8 cellular contexts compared by ENCODE assay signal in genomic region chr6:152952866-152953509, GRCh38. TPM values are rescaled to one million over a fixed set of nuclear protein-coding genes. Genes with fewer than 3 reads are reported as not detected.
DNase-seq lines count a peak whose midpoint lies in the region; ATAC-seq, FAIRE-seq and TF ChIP-seq lines count a peak whose summit lies in the region.

No MANE protein-coding gene starts in this region.

- H3K79me2 ChIP-seq in HepG2 (ENCODE audit: insufficient read depth, low read length) = no peaks in the 10 kb centered on the region

- peaks cover 50% of the 10 kb centered on the region for H3K27me3 Mint-ChIP-seq in T-helper 17 cell

- ATAC-seq in HepG2 (0 out of 3 replicates have a peak, but pooled peaks have one; percentile 13), T-helper 17 cell (no peak)

- no peaks in the 10 kb centered on the region for H3K36me3 ChIP-seq in HepG2 (replicated peaks in 1 of 2; ENCODE audit: control insufficient read depth in 1 of 2, insufficient read depth in 2 of 2, low read length in 2 of 2)
- no peaks in the 10 kb centered on the region for H3K36me3 ChIP-seq in right atrium auricular region

- H3K9me3 ChIP-seq in HepG2 (ENCODE audit: low read length) (peaks cover 9% of the 10 kb centered on the region), right atrium auricular region (peaks cover 0 to 7% of the 10 kb centered on the region in 2 donors), T-helper 17 cell (ENCODE audit: control insufficient read depth, low read length, poor library complexity, severe bottlenecking) (no peaks in the 10 kb centered on the region)

- DNase-seq in G401 (ENCODE audit: low spot score) (peak; percentile 65), KBM-7 (peak; percentile 53), amniotic epithelial cell (ENCODE audit: low read depth) (peak; percentile 49), HepG2 (ENCODE audit: low spot score) (peak; percentile 50), 8988T (no peak), right atrium auricular region (ENCODE audit: low spot score) (no peak), T-helper 17 cell (no peak)
- DNase-seq in activated CD4-positive, CD25-positive, alpha-beta regulatory T cell treated with anti-CD3 and anti-CD28 coated beads, Interleukin-2, amount 50 U/mL, for 72 hours = no peak

- H3K27ac ChIP-seq in HepG2 (ENCODE audit: extremely low read length, insufficient read depth, low read length) = no peak overlapping the region
- no peak overlapping the region for H3K27ac ChIP-seq in right atrium auricular region

- TF ChIP-seq EP300 in HepG2 (IDR thresholded peaks at IDR 0.05; ENCODE audit: low read depth in 2 of 2, low read length in 2 of 2) = no peak
- no peak for TF ChIP-seq EP300 in HepG2 (CRISPR knock-in tag; IDR thresholded peaks at IDR 0.05; ENCODE audit: borderline replicate concordance)

- TF ChIP-seq CTCF in HepG2 (CRISPR knock-in tag; IDR thresholded peaks at IDR 0.05) = peak; percentile 65
- peak in 1 of 2 donors; percentile 56 for TF ChIP-seq CTCF in right atrium auricular region (IDR thresholded peaks at IDR 0.05)

- POLR2A ChIA-PET in HepG2 (lab: Yijun Ruan, JAX) = no interaction called here

- intact Hi-C loops in HepG2 (cut with micrococcal nuclease; ENCODE audit: unreplicated experiment) = loop anchor here (1.0 kb wide), 2 partner anchors 89 to 401 kb away; no protein-coding TSS in a partner anchor

- peaks cover 9% of the 10 kb centered on the region; the same call in 1 of the 2 replicates for H3K4me1 ChIP-seq in HepG2 (ENCODE audit: insufficient read depth, low read length)
- H3K4me1 ChIP-seq in right atrium auricular region = peaks cover 0 to 5% of the 10 kb centered on the region in 2 donors

- no peak overlapping the region for H3K27ac Mint-ChIP-seq in T-helper 17 cell

- H3K36me3 Mint-ChIP-seq in T-helper 17 cell (ENCODE audit: low read depth) = no peaks in the 10 kb centered on the region

- H3K27me3 ChIP-seq in HepG2 (ENCODE audit: control insufficient read depth in 1 of 2, insufficient read depth in 2 of 2, low read length in 2 of 2) = peaks cover 2 to 5% of the 10 kb centered on the region in 2 experiments; a peak in 2 of 5 replicates
- H3K27me3 ChIP-seq in right atrium auricular region = no peaks in the 10 kb centered on the region

- no TSS peak for BruUV-seq in HepG2 (replicated peaks; lab: Mats Ljungman, UMichigan)

- in situ Hi-C loops in G401 (cut with HindIII; ENCODE audit: low sequenced_read_pairs) (no loop called here), KBM-7 (cut with MboI; ENCODE audit: low pct_unique_long_range_greater_than_20kb, low sequenced_read_pairs) (no loop called here), HepG2 (cut with HindIII; ENCODE audit: extremely low pct_ligation_motif_present, low pct_unique_long_range_greater_than_20kb) (loop anchor here (10.0 kb wide), 1 partner anchor 208 kb away; no protein-coding TSS in a partner anchor)

- no peak overlapping the region for H2AFZ ChIP-seq in HepG2 (ENCODE audit: low read length)

- peaks cover 6% of the 10 kb centered on the region for H3K4me1 Mint-ChIP-seq in T-helper 17 cell

- no peak overlapping the region for H3K4me3 Mint-ChIP-seq in T-helper 17 cell

- no peak overlapping the region for H3K4me2 ChIP-seq in HepG2 (ENCODE audit: low read depth, low read length)

- 10% methylated on average over 7 of the region's 7 CpGs for WGBS in HepG2 (ENCODE audit: low lambda C conversion rate)

- TF ChIP-seq POLR2A in HepG2 (IDR thresholded peaks at IDR 0.05; ENCODE audit: insufficient read depth in 1 of 2, low read depth in 2 of 2, low read length in 2 of 2) = no peak

- H3K9ac ChIP-seq in HepG2 (ENCODE audit: insufficient read depth, low read depth, low read length) = no peak overlapping the region

- H3K4me3 ChIP-seq in HepG2 (replicated peaks in 1 of 3; ENCODE audit: insufficient read depth in 1 of 3, low read depth in 2 of 3, low read length in 3 of 3) = no peak overlapping the region
- H3K4me3 ChIP-seq in right atrium auricular region = no peak overlapping the region

- peak; percentile 9; the same call in 1 of the 2 replicates for TF ChIP-seq RAD21 in HepG2 (CRISPR knock-in tag; IDR thresholded peaks at IDR 0.05)

- CTCF ChIA-PET in HepG2 (lab: Yijun Ruan, JAX; ENCODE audit: low intra/inter-chr PET ratio, low total read pairs) = interaction anchor here (1.2 to 2.8 kb wide), 2 partner anchors 88 to 401 kb away, joined by 4 to 13 read pairs; no protein-coding TSS in a partner anchor

- H4K20me1 ChIP-seq in HepG2 (ENCODE audit: insufficient read depth, low read length) = no peaks in the 10 kb centered on the region

- FAIRE-seq in HepG2 (lab: Jason Lieb, UNC) = peak; percentile 40

TF ChIP-seq in HepG2, 621 proteins besides CTCF, POLR2A, EP300 and RAD21 (continues in another document):
- TF ChIP-seq IRX3 (CRISPR knock-in tag; IDR thresholded peaks at IDR 0.05; ENCODE audit: borderline replicate concordance, low read depth) (no peak), MAFF (IDR thresholded peaks at IDR 0.05; ENCODE audit: low read depth, low read length) (0 out of 2 replicates have a peak, but pooled peaks have one; percentile 4), FOXM1 (CRISPR knock-in tag; IDR thresholded peaks at IDR 0.05) (no peak), TFDP1 (CRISPR knock-in tag; IDR thresholded peaks at IDR 0.05; ENCODE audit: borderline replicate concordance) (no peak)

RNA-seq across cellular contexts. Expression of gene FBXO5, which starts 29.9 kb away (rescaled TPM):
- total RNA-seq in G401 (2014; rRNA removed; shearing (Covaris generic)) = 30.5 and 32.5 TPM in 2 replicates
- total RNA-seq in HepG2 (2016; rRNA removed; fragmentation: Illumina TruSeq; extraction: Trizol) = 41.5 and 53.4 TPM in 2 replicates
- total RNA-seq in HepG2 (2016; cell fraction: cytosol; rRNA removed; fragmentation: Illumina TruSeq; extraction: Trizol; ENCODE audit: low read depth) = 12.2 and 13.1 TPM in 2 replicates
- total RNA-seq in HepG2 (2016; cell fraction: insoluble cytoplasmic fraction; rRNA removed; fragmentation: Illumina TruSeq; extraction: Trizol) = 41.0 and 52.6 TPM in 2 replicates
- 26.8 and 32.5 TPM in 2 replicates for total RNA-seq in HepG2 (2016; cell fraction: membrane; rRNA removed; fragmentation: Illumina TruSeq; extraction: Trizol)
- 33.7 and 33.8 TPM in 2 replicates for total RNA-seq in HepG2 (2016; cell fraction: nucleus; rRNA removed; fragmentation: Illumina TruSeq; extraction: Trizol)
- 9.5 and 15.8 TPM in 2 replicates for polyA plus RNA-seq in HepG2 (2011; rRNA removed)
- 7.8 and 8.3 TPM in 2 replicates for polyA plus RNA-seq in HepG2 (2011; cell fraction: cytosol; rRNA removed)
- 8.9 and 9.3 TPM in 2 replicates for polyA plus RNA-seq in HepG2 (2011; cell fraction: nucleus; rRNA removed)
- 9.9 and 16.2 TPM in 2 replicates for polyA plus RNA-seq in HepG2 (2012)
- 2.0 and 2.6 TPM in 2 replicates for polyA plus RNA-seq in HepG2 (2016; cell fraction: cytosol; fragmentation: Illumina TruSeq; extraction: Trizol; ENCODE audit: low read depth)
- polyA plus RNA-seq in HepG2 (2016; cell fraction: insoluble cytoplasmic fraction; fragmentation: Illumina TruSeq; extraction: Trizol; ENCODE audit: low read depth) = 50.6 and 54.8 TPM in 2 replicates
- 6.0 and 7.7 TPM in 2 replicates for polyA plus RNA-seq in HepG2 (2016; cell fraction: membrane; fragmentation: Illumina TruSeq; extraction: Trizol; ENCODE audit: low read depth)
- 51.9 and 52.2 TPM in 2 replicates for polyA plus RNA-seq in HepG2 (2016; cell fraction: nucleus; fragmentation: Illumina TruSeq; extraction: Trizol; ENCODE audit: insufficient read depth, low read depth)
- 2.0 and 4.4 TPM in 2 replicates for polyA minus RNA-seq in HepG2 (2011; rRNA and poly(A)+ RNA removed; ENCODE audit: low replicate concordance)
- polyA minus RNA-seq in HepG2 (2011; cell fraction: cytosol; rRNA and poly(A)+ RNA removed) = 7.6 and 9.1 TPM in 2 replicates
- 24.9 and 29.1 TPM in 2 replicates for polyA minus RNA-seq in HepG2 (2011; cell fraction: nucleus; rRNA and poly(A)+ RNA removed)
- total RNA-seq in right atrium auricular region = 1 to 10 TPM; 2.0 to 2.9 TPM
- total RNA-seq in T-helper 17 cell = 1 to 10 TPM; 4.5 to 5.9 TPM

RNA-seq across cellular contexts. Expression of gene MTRF1L, which starts 49.5 kb away (rescaled TPM):
- 8.0 and 29.1 TPM in 2 replicates for total RNA-seq in G401 (2014; rRNA removed; shearing (Covaris generic))
- total RNA-seq in HepG2 (2016; rRNA removed; fragmentation: Illumina TruSeq; extraction: Trizol) = 28.7 and 32.4 TPM in 2 replicates
- 25.5 and 28.3 TPM in 2 replicates for total RNA-seq in HepG2 (2016; cell fraction: cytosol; rRNA removed; fragmentation: Illumina TruSeq; extraction: Trizol; ENCODE audit: low read depth)
- 29.1 and 32.6 TPM in 2 replicates for total RNA-seq in HepG2 (2016; cell fraction: insoluble cytoplasmic fraction; rRNA removed; fragmentation: Illumina TruSeq; extraction: Trizol)
- 49.7 and 58.0 TPM in 2 replicates for total RNA-seq in HepG2 (2016; cell fraction: membrane; rRNA removed; fragmentation: Illumina TruSeq; extraction: Trizol)
- 25.8 and 29.5 TPM in 2 replicates for total RNA-seq in HepG2 (2016; cell fraction: nucleus; rRNA removed; fragmentation: Illumina TruSeq; extraction: Trizol)
- 15.5 and 17.6 TPM in 2 replicates for polyA plus RNA-seq in HepG2 (2011; rRNA removed)
- polyA plus RNA-seq in HepG2 (2011; cell fraction: cytosol; rRNA removed) = 6.5 and 9.8 TPM in 2 replicates
- polyA plus RNA-seq in HepG2 (2011; cell fraction: nucleus; rRNA removed) = 10.9 and 13.2 TPM in 2 replicates
- polyA plus RNA-seq in HepG2 (2012) = 17.1 and 18.1 TPM in 2 replicates
- polyA plus RNA-seq in HepG2 (2016; cell fraction: cytosol; fragmentation: Illumina TruSeq; extraction: Trizol; ENCODE audit: low read depth) = 40.7 and 44.7 TPM in 2 replicates
- 34.0 and 37.3 TPM in 2 replicates for polyA plus RNA-seq in HepG2 (2016; cell fraction: insoluble cytoplasmic fraction; fragmentation: Illumina TruSeq; extraction: Trizol; ENCODE audit: low read depth)
- 52.3 and 64.3 TPM in 2 replicates for polyA plus RNA-seq in HepG2 (2016; cell fraction: membrane; fragmentation: Illumina TruSeq; extraction: Trizol; ENCODE audit: low read depth)
- 26.9 and 27.4 TPM in 2 replicates for polyA plus RNA-seq in HepG2 (2016; cell fraction: nucleus; fragmentation: Illumina TruSeq; extraction: Trizol; ENCODE audit: insufficient read depth, low read depth)
- polyA minus RNA-seq in HepG2 (2011; rRNA and poly(A)+ RNA removed; ENCODE audit: low replicate concordance) = 7.1 and 8.9 TPM in 2 replicates
- 9.5 and 9.7 TPM in 2 replicates for polyA minus RNA-seq in HepG2 (2011; cell fraction: cytosol; rRNA and poly(A)+ RNA removed)
- polyA minus RNA-seq in HepG2 (2011; cell fraction: nucleus; rRNA and poly(A)+ RNA removed) = 72.9 and 92.7 TPM in 2 replicates
- 10 to 100 TPM; 21.4 to 26.4 TPM for total RNA-seq in right atrium auricular region
- 10 to 100 TPM in 1 of 2 donors, 1 to 10 TPM in 1; 9.5 to 14.8 TPM for total RNA-seq in T-helper 17 cell

Comparison
In these comparisons a context has a peak if more than half of its experiments do, and no peak if none do; other contexts are left out.
1. DNase-seq: peak in G401 (single experiment), KBM-7 (single experiment), amniotic epithelial cell (single experiment) and HepG2 (single experiment); none in 8988T (single experiment), right atrium auricular region (single experiment), activated CD4-positive, CD25-positive, alpha-beta regulatory T cell treated with anti-CD3 and anti-CD28 coated beads, Interleukin-2, amount 50 U/mL, for 72 hours (single experiment) and T-helper 17 cell (0 of 3).